26 cellular contexts compared by ENCODE assay signal in the genomic region with DNA sequence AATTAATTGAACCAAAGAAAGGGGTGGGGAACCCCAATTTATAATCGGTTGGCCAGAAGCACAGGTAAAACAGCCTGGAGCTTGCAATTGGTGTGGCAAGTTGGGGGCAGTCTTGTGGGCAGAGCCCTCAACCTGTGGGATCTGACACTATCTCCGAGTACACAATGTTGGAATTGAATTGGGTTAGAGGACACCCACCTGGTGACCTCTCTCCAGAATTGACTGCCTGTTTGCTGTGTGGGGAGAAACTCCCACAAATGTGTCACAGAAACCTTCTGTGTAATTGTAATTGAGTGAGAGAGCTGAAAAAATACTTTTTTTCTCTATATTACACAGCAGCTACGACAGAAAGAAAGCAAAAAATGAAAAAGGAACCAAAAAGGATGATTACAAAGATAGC. TPM values are rescaled to one million over a fixed set of nuclear protein-coding genes. Genes with fewer than 3 reads are reported as not detected.
A peak's percentile ranks its signal among the peaks of the same experiment; 100 is the strongest.
DNase-seq lines count a peak whose midpoint lies in the region; ATAC-seq and TF ChIP-seq lines count a peak whose summit lies in the region.
"Had no signal": no experiment of that assay in that cellular context is flagged by ENCODE, and none has a peak within 500 bp of the region (broad histone marks: within the 10 kb centered on the region; RNA-seq: fewer than 3 reads in every experiment).

No MANE protein-coding gene starts in this region.

- no peaks in the 10 kb centered on the region for H3K27me3 Mint-ChIP-seq in activated T-cell treated with anti-CD3 and anti-CD28 coated beads, Interleukin-2, amount 50 U/mL, for 24 hours
- H3K27me3 Mint-ChIP-seq: CD4-positive, alpha-beta T cell had no signal

- intact Hi-C loops in right lobe of liver (cut with DNase I) = no loop called here

- H3K4me1 Mint-ChIP-seq in activated T-cell treated with anti-CD3 and anti-CD28 coated beads, Interleukin-2, amount 50 U/mL, for 24 hours (ENCODE audit: low read depth) = no peaks in the 10 kb centered on the region

- H3K4me1 ChIP-seq in HEK293 (ENCODE audit: control insufficient read depth, insufficient read depth, low read length) (peaks cover 4% of the 10 kb centered on the region; the same call in 1 of the 2 replicates), RWPE2 (ENCODE audit: insufficient read depth, poor library complexity, severe bottlenecking) (peaks cover 20% of the 10 kb centered on the region), right lobe of liver (peaks cover 0 to 30% (median 10%) of the 10 kb centered on the region in 4 donors)

- no peak for DNase-seq in activated T-cell treated with anti-CD3 and anti-CD28 coated beads, Interleukin-2, amount 50 U/mL, for 24 hours
- no peak for DNase-seq in activated T-cell treated with anti-CD3 and anti-CD28 coated beads, Interleukin-2, amount 50 U/mL, for 1 hour
- DNase-seq in RWPE2 (ENCODE audit: low spot score) (no peak), right lobe of liver (no peak), DMS53 treated with DMSO at 0.1 percent for 48 hours (lab: John Stamatoyannopoulos, UW; ENCODE audit: unreplicated experiment) (no peak), NCI-H1436 treated with DMSO at 0.1 percent for 48 hours (lab: John Stamatoyannopoulos, UW) (no peak)
- no peak for DNase-seq in effector CD4-positive, alpha-beta T cell
- DNase-seq: AML-193; CD4-positive, alpha-beta T cell; HCEC 1CT; NCI-H1092; NCI-H1417 treated with DMSO at 0.1 percent for 48 hours; NCI-H187; NCI-H2081 treated with DMSO at 0.1 percent for 48 hours; NCI-H2171 treated with DMSO at 0.1 percent for 48 hours; NCI-H345; NCI-H524; NCI-H774 had no signal

- H3K36me3 ChIP-seq in HEK293 (ENCODE audit: control insufficient read depth in 2 of 2, insufficient read depth in 1 of 2, low read length in 2 of 2) = peaks cover 7 to 58% of the 10 kb centered on the region in 2 experiments
- H3K36me3 ChIP-seq in RWPE2 (ENCODE audit: low read depth) = peaks cover 77% of the 10 kb centered on the region
- H3K36me3 ChIP-seq in right lobe of liver = peaks cover 0 to 9% (median 1%) of the 10 kb centered on the region in 4 donors

- H3K36me3 Mint-ChIP-seq in activated T-cell treated with anti-CD3 and anti-CD28 coated beads, Interleukin-2, amount 50 U/mL, for 24 hours (ENCODE audit: low read depth) = peaks cover 85% of the 10 kb centered on the region

- POLR2A ChIA-PET in HEK293 (lab: Yijun Ruan, JAX) = interaction anchor here (1.6 kb wide), 1 partner anchor 110 kb away, joined by 5 read pairs; no protein-coding TSS in a partner anchor

- no peaks in the 10 kb centered on the region for H3K9me3 Mint-ChIP-seq in activated T-cell treated with anti-CD3 and anti-CD28 coated beads, Interleukin-2, amount 50 U/mL, for 24 hours
- H3K9me3 Mint-ChIP-seq: CD4-positive, alpha-beta T cell had no signal

- ATAC-seq in RWPE2 (ENCODE audit: low read depth) (no peak), right lobe of liver (peak in 3 of 4 donors; percentile 25 to 36 (median 32))

- H3K27ac ChIP-seq in HEK293 (ENCODE audit: extremely low read depth, low read depth, low read length) (no peak overlapping the region), RWPE2 (ENCODE audit: poor library complexity, severe bottlenecking) (peak overlapping the region; percentile 72), right lobe of liver (peak overlapping the region; percentile 51 to 68 (median 66))
- H3K27ac ChIP-seq: BLaER1 treated with 17β-estradiol and CSF1 and Interleukin-3, amounts not matched to agents 10 nM and 100 nM; SJCRH30 had no signal

- H3K27me3 ChIP-seq in RWPE2 (ENCODE audit: insufficient read depth, poor library complexity, severe bottlenecking) (no peaks in the 10 kb centered on the region), right lobe of liver (no peaks in the 10 kb centered on the region)
- H3K27me3 ChIP-seq: BLaER1 treated with 17β-estradiol and CSF1 and Interleukin-3, amounts not matched to agents 10 nM and 100 nM; SJCRH30 had no signal

- TF ChIP-seq POLR2A in right lobe of liver (IDR thresholded peaks at IDR 0.05) = no peak

- H3K9me3 ChIP-seq in HEK293 (ENCODE audit: control insufficient read depth, insufficient read depth, low read depth, low read length) = no peaks in the 10 kb centered on the region
- no peaks in the 10 kb centered on the region for H3K9me3 ChIP-seq in RWPE2 (ENCODE audit: severe bottlenecking)
- H3K9me3 ChIP-seq in right lobe of liver = no peaks in the 10 kb centered on the region
- H3K9me3 ChIP-seq: A549, SJCRH30 had no signal

- H3K4me3 Mint-ChIP-seq in activated T-cell treated with anti-CD3 and anti-CD28 coated beads, Interleukin-2, amount 50 U/mL, for 24 hours = no peak overlapping the region
- H3K4me3 Mint-ChIP-seq: CD4-positive, alpha-beta T cell had no signal

- CTCF ChIA-PET in HEK293 (lab: Yijun Ruan, JAX) = interaction anchor here (0.6 to 3.6 kb wide), 8 partner anchors 11 to 136 kb away, joined by 3 to 15 read pairs (median 3); no protein-coding TSS in a partner anchor

- H3K4me3 ChIP-seq in HEK293 (ENCODE audit: low read depth, low read length) = no peak overlapping the region
- no peak overlapping the region for H3K4me3 ChIP-seq in RWPE2 (ENCODE audit: severe bottlenecking)
- peak overlapping the region in 1 of 3 donors; percentile 3 for H3K4me3 ChIP-seq in right lobe of liver
- H3K4me3 ChIP-seq: A549; BLaER1 treated with 17β-estradiol and CSF1 and Interleukin-3, amounts not matched to agents 10 nM and 100 nM; SJCRH30 had no signal

- WGBS in right lobe of liver (ENCODE audit: insufficient coverage, low coverage, low lambda C conversion rate, missing lambda C conversion rate) = 50% methylated on average over 3 of the region's 3 CpGs

- H3K27ac Mint-ChIP-seq in activated T-cell treated with anti-CD3 and anti-CD28 coated beads, Interleukin-2, amount 50 U/mL, for 24 hours = peak overlapping the region; percentile 49
- H3K27ac Mint-ChIP-seq: CD4-positive, alpha-beta T cell had no signal

- no peak for TF ChIP-seq CTCF in HEK293 (tag by site-specific recombination; IDR thresholded peaks at IDR 0.05)
- TF ChIP-seq CTCF in RWPE2 (IDR thresholded peaks at IDR 0.05; ENCODE audit: poor library complexity, severe bottlenecking) = no peak
- TF ChIP-seq CTCF in right lobe of liver (IDR thresholded peaks at IDR 0.05) = no peak

TF ChIP-seq in HEK293, 187 proteins besides CTCF, POLR2A, EP300 and RAD21:
- TF ChIP-seq EGR2 (tag by site-specific recombination; IDR thresholded peaks at IDR 0.05; ENCODE audit: low read depth) (peak; percentile 39; the same call in 1 of the 2 replicates), ZNF19 (tag by site-specific recombination; IDR thresholded peaks at IDR 0.05; ENCODE audit: low read depth) (no peak)

RNA-seq across cellular contexts. Expression of a gene that starts 53.0 kb away (rescaled TPM):
- total RNA-seq in right lobe of liver = not detected
- total RNA-seq: CD4-positive, alpha-beta T cell; Daoy; G401; H1; Right ventricle myocardium inferior; SJCRH30 had no signal
